ENCODE assay signal across 22 cellular contexts in genomic region chr4:39166177-39166576, GRCh38. TPM values are rescaled to one million over a fixed set of nuclear protein-coding genes. Genes with fewer than 3 reads are reported as not detected.
DNase-seq lines count a peak whose midpoint lies in the region; ATAC-seq and TF ChIP-seq lines count a peak whose summit lies in the region.
"Had no signal": no experiment of that assay in that cellular context is flagged by ENCODE, and none has a peak within 500 bp of the region (broad histone marks: within the 10 kb centered on the region; RNA-seq: fewer than 3 reads in every experiment).

No MANE protein-coding gene starts in this region.

- H3K4me3 ChIP-seq in BLaER1 (no peak overlapping the region), transverse colon (no peak overlapping the region), tibial nerve (no peak overlapping the region)
- H3K4me3 ChIP-seq: dorsolateral prefrontal cortex, gastrocnemius medialis, skin epidermis, uterus had no signal

- in situ Hi-C loops in transverse colon (cut with MboI; ENCODE audit: low pct_ligation_motif_present in 1 of 4, low pct_unique_long_range_greater_than_20kb in 1 of 4, low sequenced_read_pairs in 3 of 4), result no loop called here

- H3K9me3 ChIP-seq in BLaER1 (peaks cover 26% of the 10 kb centered on the region), transverse colon (no peaks in the 10 kb centered on the region), tibial nerve (peaks cover 0 to 11% (median 0%) of the 10 kb centered on the region in 4 donors)
- H3K9me3 ChIP-seq: gastrocnemius medialis, uterus had no signal

- TF ChIP-seq CTCF in transverse colon (IDR thresholded peaks at IDR 0.05) (no peak), tibial nerve (IDR thresholded peaks at IDR 0.05) (no peak)

- peak overlapping the region; percentile 46; the same call in 1 of the 2 replicates for H3K9ac ChIP-seq in BLaER1

- TF ChIP-seq POLR2A in transverse colon (IDR thresholded peaks at IDR 0.05) (no peak), tibial nerve (IDR thresholded peaks at IDR 0.05) (no peak)

- H3K27me3 Mint-ChIP-seq in memory B cell, result no peaks in the 10 kb centered on the region

- peak overlapping the region; percentile 92 for H3K27ac Mint-ChIP-seq in memory B cell

- intact Hi-C loops in transverse colon (cut with DNase I; ENCODE audit: low total_unique reads), result no loop called here

- peak overlapping the region; percentile 44 for H3K4me3 Mint-ChIP-seq in memory B cell

- ATAC-seq in GM21423 (IDR thresholded peaks at IDR 0.05; ENCODE audit: unreplicated experiment) (peak; percentile 57), memory B cell (ENCODE audit: low read depth) (peak; percentile 89), GM19395 (IDR thresholded peaks at IDR 0.05; ENCODE audit: unreplicated experiment) (no peak)
- ATAC-seq: gastrocnemius medialis had no signal

- H4K20me1 ChIP-seq in BLaER1, result no peaks in the 10 kb centered on the region

- H3K36me3 ChIP-seq in BLaER1 (no peaks in the 10 kb centered on the region), transverse colon (no peaks in the 10 kb centered on the region), tibial nerve (no peaks in the 10 kb centered on the region)
- H3K36me3 ChIP-seq: gastrocnemius medialis, uterus had no signal

- peaks cover 4% of the 10 kb centered on the region for H3K9me3 Mint-ChIP-seq in memory B cell

- 56 to 61% methylated on average over 3 of the region's 3 CpGs for WGBS in transverse colon (ENCODE audit: low coverage in 1 of 2), 2 donors
- WGBS in tibial nerve, 2 donors, result 52% methylated on average over 3 of the region's 3 CpGs

- H3K4me2 ChIP-seq in BLaER1, result peak overlapping the region; percentile 66

- H3K4me1 ChIP-seq in BLaER1, result peaks cover 50% of the 10 kb centered on the region
- H3K4me1 ChIP-seq in transverse colon, result no peaks in the 10 kb centered on the region
- no peaks in the 10 kb centered on the region for H3K4me1 ChIP-seq in tibial nerve
- H3K4me1 ChIP-seq: gastrocnemius medialis, uterus had no signal

- peaks cover 4% of the 10 kb centered on the region for H3K36me3 Mint-ChIP-seq in memory B cell

- TF ChIP-seq EP300 in transverse colon (IDR thresholded peaks at IDR 0.05; ENCODE audit: low read depth), result no peak
- no peak for TF ChIP-seq EP300 in tibial nerve (IDR thresholded peaks at IDR 0.05)

- no peaks in the 10 kb centered on the region for H3K27me3 ChIP-seq in BLaER1
- no peaks in the 10 kb centered on the region for H3K27me3 ChIP-seq in transverse colon
- H3K27me3 ChIP-seq in tibial nerve, result no peaks in the 10 kb centered on the region
- H3K27me3 ChIP-seq: dorsolateral prefrontal cortex, gastrocnemius medialis, uterus had no signal

- H3K27ac ChIP-seq in BLaER1, result peak overlapping the region; percentile 66
- H3K27ac ChIP-seq in transverse colon, result no peak overlapping the region
- no peak overlapping the region for H3K27ac ChIP-seq in tibial nerve
- H3K27ac ChIP-seq: C4-2B, dorsolateral prefrontal cortex, gastrocnemius medialis, skin epidermis, uterus had no signal

- DNase-seq in NAMALWA (ENCODE audit: low spot score) (peak; percentile 83), memory B cell (ENCODE audit: low spot score in 2 of 2) (peak in 1 of 2 donors; percentile 30), transverse colon (no peak), tibial nerve (ENCODE audit: low spot score in 2 of 2) (no peak), NCI-H2227 treated with DMSO at 0.1 percent for 48 hours (lab: John Stamatoyannopoulos, UW) (no peak)
- DNase-seq: activated CD4-positive, alpha-beta T cell treated with anti-CD3 and anti-CD28 coated beads, Interleukin-2, amount 50 U/mL, for 4 hours; caudate nucleus; dorsolateral prefrontal cortex; gastrocnemius medialis; GDM1; kidney glomerular epithelial cell; NCI-H2029; Right ventricle myocardium superior; stimulated activated CD4-positive, alpha-beta T cell treated with anti-CD3 and anti-CD28 coated beads, Interleukin-2, amount 100 ng/mL, for 48 hours; substantia nigra; T-helper 1 cell; uterus had no signal

- peaks cover 29% of the 10 kb centered on the region for H3K4me1 Mint-ChIP-seq in memory B cell

RNA-seq across cellular contexts. Expression of gene WDR19, which starts 16.2 kb away (rescaled TPM):
- total RNA-seq in transverse colon, result 10 to 100 TPM; 10.4 to 92.9 (median 36.4) TPM
- 10 to 100 TPM; 71.1 to 93.1 (median 80.8) TPM for total RNA-seq in tibial nerve
